Comparison of ENCODE assay signal across 8 cellular contexts in genomic region chr2:11465485-11466306, GRCh38. TPM values are rescaled to one million over a fixed set of nuclear protein-coding genes. Genes with fewer than 3 reads are reported as not detected.
DNase-seq lines count a peak whose midpoint lies in the region; ATAC-seq and TF ChIP-seq lines count a peak whose summit lies in the region.

E2F6 (minus strand) TSS chr2:11466161; CDS start chr2:11465879, 282 bp downstream.

- H3K36me3 ChIP-seq in CD4-positive, CD25-positive, alpha-beta regulatory T cell (ENCODE audit: control insufficient read depth, insufficient read depth, low read length), result no peaks in the 10 kb centered on the region
- peaks cover 5% of the 10 kb centered on the region for H3K36me3 ChIP-seq in ectodermal cell (ENCODE audit: control insufficient read depth, insufficient read depth, low read length)
- H3K36me3 ChIP-seq in lung (ENCODE audit: control insufficient read depth in 2 of 2, insufficient read depth in 2 of 2, low read length in 2 of 2), result peaks cover 3 to 4% of the 10 kb centered on the region in 2 donors

- no peaks in the 10 kb centered on the region for H3K36me3 Mint-ChIP-seq in CD4-positive, CD25-positive, alpha-beta regulatory T cell

- no peaks in the 10 kb centered on the region for H3K27me3 ChIP-seq in CD4-positive, CD25-positive, alpha-beta regulatory T cell (ENCODE audit: control insufficient read depth, insufficient read depth, low read length)
- H3K27me3 ChIP-seq in ectodermal cell (ENCODE audit: control insufficient read depth, insufficient read depth, low read length, poor library complexity, severe bottlenecking) (no peaks in the 10 kb centered on the region), lung (ENCODE audit: control insufficient read depth, insufficient read depth) (no peaks in the 10 kb centered on the region)

- H3K4me3 ChIP-seq in CD4-positive, CD25-positive, alpha-beta regulatory T cell (ENCODE audit: low read depth, low read length), result peak within 1 kb of the TSS; percentile 89
- H3K4me3 ChIP-seq in ectodermal cell (ENCODE audit: insufficient read depth, low read depth, low read length), result peak within 1 kb of the TSS; percentile 39
- peak within 1 kb of the TSS; percentile 88 for H3K4me3 ChIP-seq in lung

- 2% methylated on average over 82 to 86 of the region's 86 CpGs for WGBS in ectodermal cell, 2 experiments
- WGBS in lung, 2 donors, result 0 to 1% methylated on average over 53 to 86 of the region's 86 CpGs

- peaks cover 0 to 2% (median 0%) of the 10 kb centered on the region in 7 donors for H3K9me3 Mint-ChIP-seq in CD4-positive, CD25-positive, alpha-beta regulatory T cell

- peak; percentile 79 to 86 (median 81) for DNase-seq in CD4-positive, CD25-positive, alpha-beta regulatory T cell
- peak; percentile 93 for DNase-seq in HT-29 (ENCODE audit: low spot score)
- DNase-seq in NK-92 treated with Interleukin-12 subunit alpha and Interleukin-12 subunit beta, amount 100 ng/mL, for 24 hours (lab: John Stamatoyannopoulos, UW), result peak; percentile 75
- DNase-seq in activated CD8-positive, alpha-beta memory T cell treated with anti-CD3 and anti-CD28 coated beads for 1 hour (ENCODE audit: extremely low read depth in 1 of 2, low read depth in 1 of 2), result peak; percentile 62 to 77
- DNase-seq in lung (ENCODE audit: low spot score), result peak; percentile 92
- DNase-seq in stimulated activated CD4-positive, alpha-beta T cell treated with anti-CD3 and anti-CD28 coated beads, TNF-alpha, amount 100 ng/mL, for 24 hours (ENCODE audit: low read depth in 3 of 3), result peak; percentile 72 to 84 (median 81)

- peaks cover 20% of the 10 kb centered on the region for H3K4me1 ChIP-seq in CD4-positive, CD25-positive, alpha-beta regulatory T cell (ENCODE audit: control insufficient read depth, insufficient read depth, low read length, poor library complexity, severe bottlenecking)
- H3K4me1 ChIP-seq in ectodermal cell (ENCODE audit: control insufficient read depth, insufficient read depth, low read length) (peaks cover 4% of the 10 kb centered on the region), lung (ENCODE audit: control insufficient read depth in 2 of 2, insufficient read depth in 2 of 2, low read length in 2 of 2) (peaks cover 8 to 15% of the 10 kb centered on the region in 2 donors)

- no peaks in the 10 kb centered on the region for H3K27me3 Mint-ChIP-seq in CD4-positive, CD25-positive, alpha-beta regulatory T cell

- no peaks in the 10 kb centered on the region for H3K9me3 ChIP-seq in CD4-positive, CD25-positive, alpha-beta regulatory T cell (ENCODE audit: control insufficient read depth in 2 of 2, low read length in 2 of 2)
- H3K9me3 ChIP-seq in ectodermal cell (ENCODE audit: control insufficient read depth, low read length), result no peaks in the 10 kb centered on the region
- H3K9me3 ChIP-seq in lung (ENCODE audit: control insufficient read depth in 2 of 2, insufficient read depth in 1 of 2, low read length in 1 of 2), result no peaks in the 10 kb centered on the region

- TF ChIP-seq CTCF in lung (IDR thresholded peaks at IDR 0.05; ENCODE audit: control extremely low read depth, extremely low read depth), result no peak

- peak within 1 kb of the TSS; percentile 86 to 95 (median 93) for H3K27ac Mint-ChIP-seq in CD4-positive, CD25-positive, alpha-beta regulatory T cell

- peak within 1 kb of the TSS; percentile 97 to 99 (median 98) for H3K4me3 Mint-ChIP-seq in CD4-positive, CD25-positive, alpha-beta regulatory T cell

- H3K4me1 Mint-ChIP-seq in CD4-positive, CD25-positive, alpha-beta regulatory T cell, result peaks cover 10 to 49% (median 36%) of the 10 kb centered on the region in 4 donors

- ATAC-seq in CD4-positive, CD25-positive, alpha-beta regulatory T cell (ENCODE audit: low read depth in 2 of 2), result peak; percentile 61 to 62
- ATAC-seq in GM19455 (IDR thresholded peaks at IDR 0.05; ENCODE audit: unreplicated experiment), result peak; percentile 65
- ATAC-seq in lung (ENCODE audit: insufficient read depth, low FRiP score), result peak; percentile 94

- H3K27ac ChIP-seq in CD4-positive, CD25-positive, alpha-beta regulatory T cell (ENCODE audit: insufficient read depth, low read length, poor library complexity, severe bottlenecking), result peak within 1 kb of the TSS; percentile 60
- H3K27ac ChIP-seq in ectodermal cell (ENCODE audit: insufficient read depth, low read depth, low read length, poor library complexity, severe bottlenecking) (no peak within 1 kb of the TSS), lung (ENCODE audit: low read depth in 1 of 2, low read length in 1 of 2) (peak within 1 kb of the TSS; percentile 89 to 97)

RNA-seq across cellular contexts. Expression of gene E2F6, which starts in this region (rescaled TPM):
- 6.7 TPM for total RNA-seq in CD4-positive, CD25-positive, alpha-beta regulatory T cell
- 1 to 10 TPM; 1.7 to 5.1 (median 3.6) TPM for polyA plus RNA-seq in CD4-positive, CD25-positive, alpha-beta regulatory T cell
- total RNA-seq in HT-29 (2014; rRNA removed; shearing (Covaris generic)), result 23.7 and 23.9 TPM in 2 replicates
- 39.0 TPM for polyA plus RNA-seq in ectodermal cell (2013, experiment 1 of 4)
- polyA plus RNA-seq in ectodermal cell (2013, experiment 2 of 4), result 40.8 TPM
- polyA plus RNA-seq in ectodermal cell (2013, experiment 3 of 4), result 30.1 TPM
- 34.0 TPM for polyA plus RNA-seq in ectodermal cell (2013, experiment 4 of 4)
- total RNA-seq in lung, result 10 to 100 TPM; 12.7 to 13.8 TPM
- 1 to 10 TPM; 8.5 to 9.4 TPM for polyA plus RNA-seq in lung

Comparison
In these comparisons a context has a peak if more than half of its experiments do, and no peak if none do; other contexts are left out.
1. H3K4me3 ChIP-seq: peak in every context shown above with its lines; median percentile 89 in CD4-positive, CD25-positive, alpha-beta regulatory T cell; 88 in lung; 39 in ectodermal cell.